In the genomic region with DNA sequence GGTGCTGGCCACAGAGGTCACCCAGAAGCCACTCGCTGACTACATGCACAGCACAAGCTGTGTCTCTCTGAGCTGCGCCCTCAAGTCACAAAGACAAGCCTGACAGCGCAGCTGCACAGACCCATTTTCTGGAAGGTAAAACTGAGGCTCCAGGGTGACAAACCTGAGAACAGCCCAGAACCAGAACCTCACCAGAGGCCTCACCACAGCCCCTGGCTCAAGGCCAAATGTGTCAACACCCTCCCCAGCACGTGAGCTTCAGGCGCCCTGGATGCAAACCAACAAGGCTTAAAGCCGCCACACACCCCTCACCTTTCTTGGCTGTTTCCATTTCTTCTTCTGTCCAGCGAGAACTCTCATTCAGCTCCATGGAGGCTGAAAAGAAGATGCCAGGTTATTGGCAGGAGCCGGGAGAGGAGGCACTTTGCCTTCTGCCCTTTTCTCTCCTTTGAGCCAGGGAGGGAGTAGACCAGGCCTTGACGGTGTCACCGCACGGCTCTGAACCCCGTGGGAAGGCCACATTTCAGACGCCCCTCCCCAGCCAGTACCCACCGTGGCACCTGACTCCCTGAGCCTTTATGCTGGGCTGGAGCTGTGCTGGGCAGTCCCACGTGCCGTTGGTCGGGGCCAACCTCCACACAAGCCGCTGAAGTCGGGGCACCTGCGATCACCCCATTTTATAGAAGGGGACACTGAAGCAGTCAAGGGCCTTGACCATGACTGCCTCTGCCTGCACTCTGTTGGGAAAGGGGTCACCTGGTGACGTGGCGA, we compare ENCODE assay signal across 13 cellular contexts.
A peak's percentile ranks its signal among the peaks of the same experiment; 100 is the strongest.
DNase-seq lines count a peak whose midpoint lies in the region; ATAC-seq and TF ChIP-seq lines count a peak whose summit lies in the region.
"Had no signal": no experiment of that assay in that cellular context is flagged by ENCODE, and none has a peak within 500 bp of the region (broad histone marks: within the 10 kb centered on the region; RNA-seq: fewer than 3 reads in every experiment).

No MANE protein-coding gene starts in this region.

- H2AFZ ChIP-seq in GM23338 = no peak overlapping the region

- peaks cover 48 to 77% (median 67%) of the 10 kb centered on the region in 4 donors for H3K4me1 ChIP-seq in transverse colon
- no peaks in the 10 kb centered on the region for H3K4me1 ChIP-seq in GM23338 (ENCODE audit: insufficient read depth)

- DNase-seq in activated CD8-positive, alpha-beta T cell treated with anti-CD3 and anti-CD28 coated beads, Interleukin-2, amount 10 ng/mL, durations not matched to agents 7 days and 5 days = no peak
- no peak for DNase-seq in activated CD8-positive, alpha-beta T cell treated with anti-CD3 and anti-CD28 coated beads for 36 hours
- DNase-seq in RPMI7951 (ENCODE audit: low read depth) = peak; percentile 31
- peak; percentile 61 for DNase-seq in left ventricle myocardium superior
- peak; percentile 72 for DNase-seq in transverse colon
- DNase-seq in ureter (ENCODE audit: low spot score) = no peak
- no peak for DNase-seq in midbrain (lab: John Stamatoyannopoulos, UW)
- DNase-seq in GM23338 (ENCODE audit: low spot score) = no peak
- DNase-seq: activated naive CD8-positive, alpha-beta T cell treated with anti-CD3 and anti-CD28 coated beads, Interleukin-2, amount 10 ng/mL, durations not matched to agents 7 days and 5 days had no signal

- no peak overlapping the region for H3K4me3 Mint-ChIP-seq in activated CD8-positive, alpha-beta T cell treated with anti-CD3 and anti-CD28 coated beads, Interleukin-2, amount 10 ng/mL, durations not matched to agents 7 days and 5 days
- no peak overlapping the region for H3K4me3 Mint-ChIP-seq in activated CD8-positive, alpha-beta T cell treated with anti-CD3 and anti-CD28 coated beads for 36 hours
- no peak overlapping the region for H3K4me3 Mint-ChIP-seq in GM23338
- H3K4me3 Mint-ChIP-seq: activated naive CD8-positive, alpha-beta T cell treated with anti-CD3 and anti-CD28 coated beads, Interleukin-2, amount 10 ng/mL, durations not matched to agents 7 days and 5 days had no signal

- POLR2A ChIA-PET in activated CD8-positive, alpha-beta T cell treated with anti-CD3 and anti-CD28 coated beads, Interleukin-2, amount 10 ng/mL, durations not matched to agents 7 days and 5 days (lab: Charles Lee) = no interaction called here
- POLR2A ChIA-PET in activated CD8-positive, alpha-beta T cell treated with anti-CD3 and anti-CD28 coated beads for 36 hours (lab: Charles Lee) = interaction anchor here (0.6 to 0.9 kb wide), 3 partner anchors 10 to 82 kb away, joined by 3 read pairs; no protein-coding TSS in a partner anchor

- H3K27ac Mint-ChIP-seq in activated CD8-positive, alpha-beta T cell treated with anti-CD3 and anti-CD28 coated beads, Interleukin-2, amount 10 ng/mL, durations not matched to agents 7 days and 5 days = peak overlapping the region; percentile 49
- H3K27ac Mint-ChIP-seq in activated CD8-positive, alpha-beta T cell treated with anti-CD3 and anti-CD28 coated beads for 36 hours = no peak overlapping the region
- H3K27ac Mint-ChIP-seq in GM23338 = no peak overlapping the region
- H3K27ac Mint-ChIP-seq: activated naive CD8-positive, alpha-beta T cell treated with anti-CD3 and anti-CD28 coated beads, Interleukin-2, amount 10 ng/mL, durations not matched to agents 7 days and 5 days had no signal

- H3K27me3 ChIP-seq in transverse colon (no peaks in the 10 kb centered on the region), GM23338 (ENCODE audit: insufficient read depth) (no peaks in the 10 kb centered on the region)
- H3K27me3 ChIP-seq: BLaER1 treated with 17β-estradiol and CSF1 and Interleukin-3, amounts not matched to agents 10 nM and 100 nM had no signal

- TF ChIP-seq EP300 in transverse colon (IDR thresholded peaks at IDR 0.05; ENCODE audit: low read depth) = no peak

- H3K4me3 ChIP-seq in transverse colon (no peak overlapping the region), GM23338 (no peak overlapping the region)
- H3K4me3 ChIP-seq: BLaER1 treated with 17β-estradiol and CSF1 and Interleukin-3, amounts not matched to agents 10 nM and 100 nM; GM12878 had no signal

- no peak for TF ChIP-seq CTCF in activated CD8-positive, alpha-beta T cell treated with anti-CD3 and anti-CD28 coated beads for 36 hours (IDR thresholded peaks at IDR 0.05)
- TF ChIP-seq CTCF in transverse colon (IDR thresholded peaks at IDR 0.05) (no peak), GM23338 (conservative IDR thresholded peaks at IDR 0.05; ENCODE audit: low read depth in 2 of 2) (no peak)

- no peaks in the 10 kb centered on the region for H3K27me3 Mint-ChIP-seq in activated CD8-positive, alpha-beta T cell treated with anti-CD3 and anti-CD28 coated beads, Interleukin-2, amount 10 ng/mL, durations not matched to agents 7 days and 5 days (ENCODE audit: low read depth)
- no peaks in the 10 kb centered on the region for H3K27me3 Mint-ChIP-seq in activated CD8-positive, alpha-beta T cell treated with anti-CD3 and anti-CD28 coated beads for 36 hours
- peaks cover 10% of the 10 kb centered on the region for H3K27me3 Mint-ChIP-seq in GM23338 (ENCODE audit: insufficient read depth, low read depth, poor library complexity)
- H3K27me3 Mint-ChIP-seq: activated naive CD8-positive, alpha-beta T cell treated with anti-CD3 and anti-CD28 coated beads, Interleukin-2, amount 10 ng/mL, durations not matched to agents 7 days and 5 days had no signal

- no peak for ATAC-seq in activated CD8-positive, alpha-beta T cell treated with anti-CD3 and anti-CD28 coated beads, Interleukin-2, amount 10 ng/mL, durations not matched to agents 7 days and 5 days
- no peak for ATAC-seq in activated CD8-positive, alpha-beta T cell treated with anti-CD3 and anti-CD28 coated beads for 36 hours
- no peak for ATAC-seq in left ventricle myocardium superior
- no peak for ATAC-seq in GM23338
- ATAC-seq: activated CD4-positive, CD25-positive, alpha-beta regulatory T cell treated with anti-CD3 and anti-CD28 coated beads, Interleukin-2, amount 50 U/mL, for 24 hours; GM12878 had no signal

- intact Hi-C loops in activated CD8-positive, alpha-beta T cell treated with anti-CD3 and anti-CD28 coated beads for 36 hours (cut with micrococcal nuclease) = no loop called here
- intact Hi-C loops in left ventricle myocardium superior (cut with micrococcal nuclease) (no loop called here), transverse colon (cut with DNase I; ENCODE audit: low total_unique reads) (no loop called here)

- 0 out of 2 replicates have a peak, but pooled peaks cover 4% of the 10 kb centered on the region for H3F3A ChIP-seq in GM23338 (replicated peaks; ENCODE audit: low read depth)

- in situ Hi-C loops in transverse colon (cut with MboI; ENCODE audit: low pct_ligation_motif_present in 1 of 4, low pct_unique_long_range_greater_than_20kb in 1 of 4, low sequenced_read_pairs in 3 of 4) = loop anchor here in 1 of 4 donors (25.0 kb wide), 1 partner anchor 364 kb away; no protein-coding TSS in a partner anchor

- no peaks in the 10 kb centered on the region for H3K79me2 ChIP-seq in GM23338 (replicated peaks; ENCODE audit: insufficient read depth)

- H3K36me3 ChIP-seq in transverse colon = no peaks in the 10 kb centered on the region
- H3K36me3 ChIP-seq in GM23338 (ENCODE audit: insufficient read depth) = peaks cover 5% of the 10 kb centered on the region; the same call in 1 of the 2 replicates

- H3K9me2 ChIP-seq in GM23338 (ENCODE audit: insufficient read depth) = no peaks in the 10 kb centered on the region

- 76% methylated on average over 22 of the region's 22 CpGs; no CpG with 5 or more reads in 1 of the 2 donors for WGBS in transverse colon (ENCODE audit: low coverage in 1 of 2), 2 donors

- peaks cover 12% of the 10 kb centered on the region for H4K20me1 ChIP-seq in GM23338 (replicated peaks; ENCODE audit: insufficient read depth)

- no peak for TF ChIP-seq POLR2A in transverse colon (IDR thresholded peaks at IDR 0.05)

- CTCF ChIA-PET in activated CD8-positive, alpha-beta T cell treated with anti-CD3 and anti-CD28 coated beads, Interleukin-2, amount 10 ng/mL, durations not matched to agents 7 days and 5 days (lab: Charles Lee) = interaction anchor here (1.2 to 1.4 kb wide), 2 partner anchors 46 to 96 kb away, joined by 3 read pairs; no protein-coding TSS in a partner anchor
- CTCF ChIA-PET in activated CD8-positive, alpha-beta T cell treated with anti-CD3 and anti-CD28 coated beads for 36 hours (lab: Charles Lee) = interaction anchor here (1.3 to 1.6 kb wide), 2 partner anchors 8 to 11 kb away, joined by 6 to 9 read pairs; no protein-coding TSS in a partner anchor

- H3K9me3 Mint-ChIP-seq in activated CD8-positive, alpha-beta T cell treated with anti-CD3 and anti-CD28 coated beads, Interleukin-2, amount 10 ng/mL, durations not matched to agents 7 days and 5 days (ENCODE audit: insufficient read depth) = no peaks in the 10 kb centered on the region
- no peaks in the 10 kb centered on the region for H3K9me3 Mint-ChIP-seq in activated CD8-positive, alpha-beta T cell treated with anti-CD3 and anti-CD28 coated beads for 36 hours
- peaks cover 2% of the 10 kb centered on the region; the same call in 2 of the 3 replicates for H3K9me3 Mint-ChIP-seq in GM23338
- H3K9me3 Mint-ChIP-seq: activated naive CD8-positive, alpha-beta T cell treated with anti-CD3 and anti-CD28 coated beads, Interleukin-2, amount 10 ng/mL, durations not matched to agents 7 days and 5 days had no signal

- H3K27ac ChIP-seq in transverse colon = peak overlapping the region; percentile 87 to 92 (median 91)
- H3K27ac ChIP-seq in GM23338 (ENCODE audit: low read depth) = no peak overlapping the region
- H3K27ac ChIP-seq: BLaER1 treated with 17β-estradiol and CSF1 and Interleukin-3, amounts not matched to agents 10 nM and 100 nM; KMS-11 had no signal

- no peaks in the 10 kb centered on the region for H3K9me3 ChIP-seq in transverse colon
- H3K9me3 ChIP-seq: BLaER1 treated with 17β-estradiol and CSF1 and Interleukin-3, amounts not matched to agents 10 nM and 100 nM had no signal

- no peak overlapping the region for H3K4me2 ChIP-seq in GM23338
- H3K4me2 ChIP-seq: BLaER1 treated with 17β-estradiol and CSF1 and Interleukin-3, amounts not matched to agents 10 nM and 100 nM; KMS-11 had no signal

- no peaks in the 10 kb centered on the region for H3K4me1 Mint-ChIP-seq in activated CD8-positive, alpha-beta T cell treated with anti-CD3 and anti-CD28 coated beads, Interleukin-2, amount 10 ng/mL, durations not matched to agents 7 days and 5 days (ENCODE audit: low read depth)
- H3K4me1 Mint-ChIP-seq in activated CD8-positive, alpha-beta T cell treated with anti-CD3 and anti-CD28 coated beads for 36 hours (ENCODE audit: low read depth) = peaks cover 5% of the 10 kb centered on the region
- H3K4me1 Mint-ChIP-seq in GM23338 = peaks cover 24% of the 10 kb centered on the region
- H3K4me1 Mint-ChIP-seq: activated naive CD8-positive, alpha-beta T cell treated with anti-CD3 and anti-CD28 coated beads, Interleukin-2, amount 10 ng/mL, durations not matched to agents 7 days and 5 days had no signal

- H3K36me3 Mint-ChIP-seq in activated CD8-positive, alpha-beta T cell treated with anti-CD3 and anti-CD28 coated beads, Interleukin-2, amount 10 ng/mL, durations not matched to agents 7 days and 5 days (ENCODE audit: low read depth) = peaks cover 28% of the 10 kb centered on the region
- H3K36me3 Mint-ChIP-seq in activated CD8-positive, alpha-beta T cell treated with anti-CD3 and anti-CD28 coated beads for 36 hours (ENCODE audit: low read depth) = peaks cover 7% of the 10 kb centered on the region
- H3K36me3 Mint-ChIP-seq in GM23338 (ENCODE audit: low read depth) = peaks cover 47% of the 10 kb centered on the region

Comparison
In these comparisons a context has a peak if more than half of its experiments do, and no peak if none do; other contexts are left out.
1. DNase-seq: peak in RPMI7951 (single experiment), left ventricle myocardium superior (single experiment) and transverse colon (single experiment); none in activated CD8-positive, alpha-beta T cell treated with anti-CD3 and anti-CD28 coated beads, Interleukin-2, amount 10 ng/mL, durations not matched to agents 7 days and 5 days (single experiment), activated CD8-positive, alpha-beta T cell treated with anti-CD3 and anti-CD28 coated beads for 36 hours (single experiment), ureter (single experiment), midbrain (single experiment) and GM23338 (single experiment).